10 cellular contexts compared by ENCODE assay signal in the genomic region with DNA sequence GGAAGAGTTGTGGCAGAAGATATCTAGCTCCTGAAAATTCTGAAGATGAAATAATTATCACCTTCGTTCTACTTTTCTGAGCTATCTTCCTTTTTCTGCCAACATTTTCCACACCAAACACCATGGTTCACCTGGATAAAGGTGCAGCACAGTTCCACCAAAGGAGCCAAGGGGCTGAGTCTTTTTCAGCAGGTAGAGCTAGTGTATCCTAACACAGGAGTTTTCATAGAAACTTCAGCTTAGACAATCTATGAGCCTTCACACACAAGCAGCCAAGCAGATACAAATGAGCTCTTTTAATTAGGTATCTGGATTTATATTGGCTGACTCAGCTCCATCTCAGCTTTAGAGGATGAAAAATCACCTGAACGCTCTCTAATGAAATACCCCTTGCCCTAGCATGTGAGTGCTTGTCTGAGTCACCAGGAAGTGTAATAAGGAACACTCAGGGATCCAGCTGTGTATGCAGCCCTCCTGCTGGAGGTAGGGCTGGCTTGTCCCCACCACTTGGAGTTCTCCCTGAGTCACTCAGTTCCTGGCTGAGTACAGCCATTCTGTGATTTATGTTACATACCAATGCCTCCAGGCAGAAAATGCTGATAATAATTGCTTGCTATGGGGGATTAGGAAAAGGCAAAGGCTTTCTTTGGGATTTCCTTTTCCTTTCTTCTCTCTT.
DNase-seq lines count a peak whose midpoint lies in the region; ATAC-seq and TF ChIP-seq lines count a peak whose summit lies in the region.
"Had no signal": no experiment of that assay in that cellular context is flagged by ENCODE, and none has a peak within 500 bp of the region (broad histone marks: within the 10 kb centered on the region; RNA-seq: fewer than 3 reads in every experiment).

No MANE protein-coding gene starts in this region.

- peaks cover 14% of the 10 kb centered on the region for H3K4me1 Mint-ChIP-seq in brain
- peaks cover 24% of the 10 kb centered on the region for H3K4me1 Mint-ChIP-seq in mesothelial cell of epicardium

- H3K4me3 Mint-ChIP-seq in brain = no peak overlapping the region
- H3K4me3 Mint-ChIP-seq in mesothelial cell of epicardium = no peak overlapping the region
- H3K4me3 Mint-ChIP-seq: activated T-cell treated with anti-CD3 and anti-CD28 coated beads, Interleukin-2, amount 50 U/mL, for 72 hours had no signal

- H3K36me3 Mint-ChIP-seq in brain (no peaks in the 10 kb centered on the region), mesothelial cell of epicardium (no peaks in the 10 kb centered on the region)

- H3K27me3 Mint-ChIP-seq in brain (no peaks in the 10 kb centered on the region), mesothelial cell of epicardium (ENCODE audit: low read depth) (no peaks in the 10 kb centered on the region)

- H3K9me3 Mint-ChIP-seq in brain (no peaks in the 10 kb centered on the region), mesothelial cell of epicardium (no peaks in the 10 kb centered on the region)

- DNase-seq in DMS53 treated with DMSO at 0.1 percent for 48 hours (lab: John Stamatoyannopoulos, UW; ENCODE audit: unreplicated experiment) (peak; percentile 80), HuH-7 (ENCODE audit: low spot score) (peak; percentile 8), mesothelial cell of epicardium (ENCODE audit: low spot score in 2 of 2, unreplicated experiment in 2 of 2) (no peak), NCI-H524 treated with DMSO at 0.1 percent for 48 hours (lab: John Stamatoyannopoulos, UW) (no peak)
- no peak for DNase-seq in activated naive CD4-positive, alpha-beta T cell (lab: John Stamatoyannopoulos, UW)
- DNase-seq: activated T-cell treated with anti-CD3 and anti-CD28 coated beads, Interleukin-2, amount 50 U/mL, for 72 hours; SIG-M5 had no signal

- peak overlapping the region in 3 of 5 experiments; percentile 49 to 74 (median 72) for H3K27ac Mint-ChIP-seq in brain
- H3K27ac Mint-ChIP-seq in mesothelial cell of epicardium = peak overlapping the region; percentile 84
- H3K27ac Mint-ChIP-seq: activated T-cell treated with anti-CD3 and anti-CD28 coated beads, Interleukin-2, amount 50 U/mL, for 72 hours had no signal

- no peak for TF ChIP-seq CTCF in brain (conservative IDR thresholded peaks at IDR 0.05)
- TF ChIP-seq CTCF in mesothelial cell of epicardium (IDR thresholded peaks at IDR 0.05; ENCODE audit: unreplicated experiment) = no peak

- no peak for ATAC-seq in HG02798 (IDR thresholded peaks at IDR 0.05; ENCODE audit: poor library complexity, unreplicated experiment)
- ATAC-seq in HG03095 (IDR thresholded peaks at IDR 0.05; ENCODE audit: unreplicated experiment) = no peak
- ATAC-seq: activated T-cell treated with anti-CD3 and anti-CD28 coated beads, Interleukin-2, amount 50 U/mL, for 72 hours had no signal

Comparison
In these comparisons a context has a peak if more than half of its experiments do, and no peak if none do; other contexts are left out.
1. DNase-seq: peak in DMS53 treated with DMSO at 0.1 percent for 48 hours (single experiment) and HuH-7 (single experiment); none in mesothelial cell of epicardium (0 of 2), activated naive CD4-positive, alpha-beta T cell (0 of 4) and NCI-H524 treated with DMSO at 0.1 percent for 48 hours (single experiment).